ENCODE assay signal across 1 cellular context in genomic region chr1:22025368-22026154, GRCh38.
TF ChIP-seq lines count a peak whose summit lies in the region.

No MANE protein-coding gene starts in this region.

TF ChIP-seq in A549, 52 proteins besides CTCF, POLR2A, EP300 and RAD21 (continued from another document):
- no peak for TF ChIP-seq REST (IDR thresholded peaks at IDR 0.05)
- TF ChIP-seq KDM5A (IDR thresholded peaks at IDR 0.05), result peak; percentile 60
- TF ChIP-seq MYC (IDR thresholded peaks at IDR 0.05; ENCODE audit: borderline replicate concordance, low read length), result no peak
